Comparison of ENCODE assay signal across 23 cellular contexts in the genomic region with DNA sequence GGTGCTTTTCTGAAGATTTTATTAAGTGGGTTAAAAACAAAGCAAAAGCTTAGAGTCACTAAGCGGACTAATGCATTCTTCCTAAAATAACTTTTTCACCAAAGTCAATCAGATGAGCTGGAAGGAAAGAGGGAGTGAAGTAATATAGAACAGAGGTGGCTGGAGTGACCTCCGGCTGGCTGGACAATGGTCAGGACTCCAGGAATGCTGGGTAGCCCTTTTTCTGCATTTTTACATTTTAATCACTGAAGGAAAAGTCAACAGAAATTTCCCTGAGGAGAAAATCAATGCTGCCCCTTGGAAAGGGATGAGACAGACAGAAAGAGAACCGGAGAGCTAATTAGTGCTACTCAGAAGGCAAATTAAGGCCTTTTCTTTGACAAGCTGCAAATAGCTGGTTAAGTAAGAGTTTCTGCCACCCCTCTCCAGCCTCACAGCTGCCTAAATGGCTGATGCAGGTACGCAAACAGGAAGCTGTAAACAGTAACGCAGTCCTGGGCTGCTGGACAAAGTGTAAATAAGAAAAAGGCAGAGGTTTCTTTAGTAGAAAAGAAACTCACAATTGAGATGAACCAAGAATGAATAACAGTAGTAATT. TPM values are rescaled to one million over a fixed set of nuclear protein-coding genes. Genes with fewer than 3 reads are reported as not detected.
A peak's percentile ranks its signal among the peaks of the same experiment; 100 is the strongest.
DNase-seq lines count a peak whose midpoint lies in the region; ATAC-seq and TF ChIP-seq lines count a peak whose summit lies in the region.
"Had no signal": no experiment of that assay in that cellular context is flagged by ENCODE, and none has a peak within 500 bp of the region (broad histone marks: within the 10 kb centered on the region; RNA-seq: fewer than 3 reads in every experiment).

No MANE protein-coding gene starts in this region.

- no peak overlapping the region for H3K14ac ChIP-seq in neuronal stem cell (ENCODE audit: low read length)

- H3K23ac ChIP-seq in neuronal stem cell (ENCODE audit: low read depth, low read length, poor library complexity) = no peak overlapping the region

- no peak overlapping the region for H2AK5ac ChIP-seq in neuronal stem cell (ENCODE audit: low read depth, low read length)

- H3K9ac ChIP-seq in endodermal cell (ENCODE audit: extremely low read depth, low read length, poor library complexity, severe bottlenecking) (no peak overlapping the region), neuronal stem cell (ENCODE audit: low read depth, low read length, poor library complexity) (no peak overlapping the region)
- H3K9ac ChIP-seq: GM23248 had no signal

- ATAC-seq in HG02678 (IDR thresholded peaks at IDR 0.05; ENCODE audit: unreplicated experiment) (no peak), GM21447 (IDR thresholded peaks at IDR 0.05; ENCODE audit: unreplicated experiment) (no peak)
- ATAC-seq: PC-3 had no signal

- peaks cover 16% of the 10 kb centered on the region for H3K27me3 Mint-ChIP-seq in endodermal cell (ENCODE audit: insufficient read depth)

- H3K4me2 ChIP-seq in neuronal stem cell (ENCODE audit: insufficient read depth, low read length, poor library complexity, severe bottlenecking) = no peak overlapping the region

- peaks cover 16% of the 10 kb centered on the region for H3K27me3 ChIP-seq in endodermal cell (ENCODE audit: control insufficient read depth, insufficient read depth, low read length, poor library complexity, severe bottlenecking)
- H3K27me3 ChIP-seq in neuronal stem cell (ENCODE audit: control insufficient read depth in 3 of 3, insufficient read depth in 3 of 3, low read depth in 1 of 3, low read length in 3 of 3) = no peaks in the 10 kb centered on the region

- no peak overlapping the region for H3K27ac Mint-ChIP-seq in endodermal cell
- H3K27ac Mint-ChIP-seq: stimulated activated naive CD8-positive, alpha-beta T cell treated with anti-CD3 and anti-CD28 coated beads, Interleukin-15, Interleukin-2, amounts not matched to agents 100 ng/mL and 50 ng/mL, for 24 hours had no signal

- H2BK15ac ChIP-seq in neuronal stem cell (ENCODE audit: low read length) = no peak overlapping the region

- no peak overlapping the region for H3K4ac ChIP-seq in neuronal stem cell (ENCODE audit: low read length)

- H3K4me3 ChIP-seq in endodermal cell (ENCODE audit: low read length) = no peak overlapping the region
- peak overlapping the region in 1 of 2 donors; percentile 3 for H3K4me3 ChIP-seq in neuronal stem cell (ENCODE audit: low read length in 2 of 2)
- H3K4me3 ChIP-seq: GM23248, upper lobe of left lung had no signal

- H3K18ac ChIP-seq in neuronal stem cell (ENCODE audit: low read length) = no peak overlapping the region

- H3K36me3 Mint-ChIP-seq in endodermal cell (ENCODE audit: low read depth) = no peaks in the 10 kb centered on the region

- no peak overlapping the region for H3K4me3 Mint-ChIP-seq in endodermal cell
- H3K4me3 Mint-ChIP-seq: stimulated activated naive CD8-positive, alpha-beta T cell treated with anti-CD3 and anti-CD28 coated beads, Interleukin-15, Interleukin-2, amounts not matched to agents 100 ng/mL and 50 ng/mL, for 24 hours had no signal

- no peaks in the 10 kb centered on the region for H3K4me1 ChIP-seq in endodermal cell (ENCODE audit: control insufficient read depth, insufficient read depth, low read length)
- peaks cover 17 to 43% of the 10 kb centered on the region in 2 donors for H3K4me1 ChIP-seq in neuronal stem cell (ENCODE audit: control insufficient read depth in 2 of 2, insufficient read depth in 1 of 2, low read depth in 1 of 2, low read length in 2 of 2)
- H3K4me1 ChIP-seq: upper lobe of left lung had no signal

- no peak overlapping the region for H2BK5ac ChIP-seq in neuronal stem cell (ENCODE audit: low read length)

- H3K9me3 ChIP-seq in endodermal cell (ENCODE audit: control insufficient read depth, low read length) (no peaks in the 10 kb centered on the region), neuronal stem cell (replicated peaks in 1 of 2; ENCODE audit: control insufficient read depth in 2 of 2, insufficient read depth in 1 of 2, low read depth in 1 of 2, low read length in 2 of 2) (no peaks in the 10 kb centered on the region)
- H3K9me3 ChIP-seq: upper lobe of left lung had no signal

- H2BK120ac ChIP-seq in neuronal stem cell (ENCODE audit: low read depth, low read length) = no peak overlapping the region

- WGBS in endodermal cell (ENCODE audit: insufficient coverage in 1 of 2, insufficient read length in 1 of 2), 2 experiments = 33 to 45% methylated on average over 2 to 5 of the region's 5 CpGs
- no CpG with 5 or more reads among the region's 5 CpGs for WGBS in neuronal stem cell (ENCODE audit: extremely low coverage in 2 of 2, insufficient read length in 2 of 2, insufficient replicate concordance in 1 of 2), 2 donors

- H3K27ac ChIP-seq in endodermal cell (ENCODE audit: low read depth, low read length) = peak overlapping the region; percentile 3
- peak overlapping the region; percentile 92 for H3K27ac ChIP-seq in neuronal stem cell (replicated peaks; ENCODE audit: low read length)
- H3K27ac ChIP-seq: 22Rv1, GM23248, upper lobe of left lung had no signal

- H3K36me3 ChIP-seq in endodermal cell (ENCODE audit: control insufficient read depth, insufficient read depth, low read length) = no peaks in the 10 kb centered on the region
- H3K36me3 ChIP-seq in neuronal stem cell (replicated peaks in 1 of 2; ENCODE audit: control insufficient read depth in 2 of 2, insufficient read depth in 2 of 2, low read length in 2 of 2) = no peaks in the 10 kb centered on the region
- H3K36me3 ChIP-seq: upper lobe of left lung had no signal

- no peaks in the 10 kb centered on the region for H3K9me3 Mint-ChIP-seq in endodermal cell
- H3K9me3 Mint-ChIP-seq: stimulated activated naive CD8-positive, alpha-beta T cell treated with anti-CD3 and anti-CD28 coated beads, Interleukin-15, Interleukin-2, amounts not matched to agents 100 ng/mL and 50 ng/mL, for 24 hours had no signal

- H4K91ac ChIP-seq in neuronal stem cell (ENCODE audit: low read depth, low read length, poor library complexity) = no peak overlapping the region

- DNase-seq in DMS53 (lab: John Stamatoyannopoulos, UW) (peak; percentile 9), DMS53 treated with DMSO at 0.1 percent for 48 hours (lab: John Stamatoyannopoulos, UW; ENCODE audit: unreplicated experiment) (no peak), NCI-H526 (lab: John Stamatoyannopoulos, UW) (peak; percentile 20 to 62), endodermal cell (peak; percentile 54), neuronal stem cell (ENCODE audit: low spot score) (peak; percentile 57), SKM-1 (lab: John Stamatoyannopoulos, UW; ENCODE audit: unreplicated experiment) (no peak)
- DNase-seq: activated CD4-positive, alpha-beta T cell treated with anti-CD3 and anti-CD28 coated beads, Interleukin-2, amount 50 U/mL, for 4 hours; activated naive CD4-positive, alpha-beta T cell; AML-193; anterior cingulate cortex; GM23248; NCI-H187 treated with DMSO at 0.1 percent for 48 hours; NCI-H774; PC-3; posterior cingulate gyrus; SIG-M5; stimulated activated CD4-positive, alpha-beta T cell treated with anti-CD3 and anti-CD28 coated beads, Interleukin-2, amount 100 ng/mL, for 24 hours; T-helper 1 cell; upper lobe of left lung had no signal

- peak overlapping the region; percentile 82 for H2AFZ ChIP-seq in neuronal stem cell (ENCODE audit: low read length)
- H2AFZ ChIP-seq: GM23248 had no signal

- no peak for TF ChIP-seq CTCF in endodermal cell (conservative IDR thresholded peaks at IDR 0.05)

- H4K8ac ChIP-seq in neuronal stem cell (ENCODE audit: low read depth, low read length) = no peak overlapping the region

- peaks cover 15% of the 10 kb centered on the region for H3K4me1 Mint-ChIP-seq in endodermal cell

- no peak overlapping the region for H2BK12ac ChIP-seq in neuronal stem cell (ENCODE audit: low read length)

- no peaks in the 10 kb centered on the region for H3K79me1 ChIP-seq in neuronal stem cell (ENCODE audit: low read depth, low read length)

RNA-seq across cellular contexts. Expression of gene DGKI, which starts 6.5 kb away (rescaled TPM):
- under 1 TPM; 0.04 to 0.64 TPM for total RNA-seq in endodermal cell
- 1.6 TPM for polyA plus RNA-seq in endodermal cell (2013, experiment 1 of 2)
- 0.66 TPM for polyA plus RNA-seq in endodermal cell (2013, experiment 2 of 2)
- 2.1 TPM for polyA plus RNA-seq in neuronal stem cell (2013, experiment 1 of 2)
- 2.3 TPM for polyA plus RNA-seq in neuronal stem cell (2013, experiment 2 of 2)
- total RNA-seq: PC-3 had no signal

Comparison
In these comparisons a context has a peak if more than half of its experiments do, and no peak if none do; other contexts are left out.
1. DNase-seq: peak in DMS53 (single experiment), NCI-H526 (2 of 2), endodermal cell (single experiment) and neuronal stem cell (single experiment); none in DMS53 treated with DMSO at 0.1 percent for 48 hours (single experiment) and SKM-1 (single experiment).